8 cellular contexts compared by ENCODE assay signal in the genomic region with DNA sequence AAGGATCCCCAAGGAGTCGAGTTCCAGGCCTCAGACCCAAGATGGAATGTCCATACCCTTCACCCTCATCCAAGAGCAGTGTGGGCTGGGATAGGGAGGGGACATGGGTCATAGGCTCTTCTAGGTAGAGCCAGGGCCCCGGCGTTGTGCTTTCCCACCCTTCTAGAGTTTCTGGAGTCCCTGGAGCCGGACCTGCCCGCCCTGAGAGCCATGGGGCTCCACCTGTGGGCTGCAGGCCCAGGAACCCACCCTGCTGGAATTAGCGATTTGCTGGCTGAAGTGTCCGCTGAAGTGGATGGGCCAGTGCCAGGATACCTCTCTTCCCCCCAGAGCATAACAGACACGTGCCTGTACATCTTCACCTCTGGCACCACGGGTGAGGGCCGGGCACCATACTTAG. TPM values are rescaled to one million over a fixed set of nuclear protein-coding genes. Genes with fewer than 3 reads are reported as not detected.
A peak's percentile ranks its signal among the peaks of the same experiment; 100 is the strongest.
DNase-seq lines count a peak whose midpoint lies in the region; ATAC-seq and TF ChIP-seq lines count a peak whose summit lies in the region.

No MANE protein-coding gene starts in this region.

- intact Hi-C loops in MCF 10A (cut with micrococcal nuclease) (loop anchor here (1.0 kb wide), 1 partner anchor 210 kb away; the partner anchor contains the start of gene RAB13), upper lobe of right lung (cut with DNase I) (no loop called here)

- H3K4me3 ChIP-seq in upper lobe of right lung, result peak overlapping the region; percentile 92

- no peak for TF ChIP-seq CTCF in MCF 10A (IDR thresholded peaks at IDR 0.05; ENCODE audit: unreplicated experiment)
- TF ChIP-seq CTCF in upper lobe of right lung (IDR thresholded peaks at IDR 0.05), result no peak

- no peaks in the 10 kb centered on the region for H3K36me3 Mint-ChIP-seq in activated naive CD4-positive, alpha-beta T cell treated with anti-CD3 and anti-CD28 coated beads, Interleukin-2, amount 50 U/mL, for 24 hours
- H3K36me3 Mint-ChIP-seq in MCF 10A (ENCODE audit: insufficient read depth, unreplicated experiment) (peaks cover 23% of the 10 kb centered on the region), memory B cell (peaks cover 4% of the 10 kb centered on the region)

- H3K27ac ChIP-seq in upper lobe of right lung, result peak overlapping the region; percentile 93

- H3K27me3 ChIP-seq in upper lobe of right lung, result no peaks in the 10 kb centered on the region

- H3K4me1 Mint-ChIP-seq in activated naive CD4-positive, alpha-beta T cell treated with anti-CD3 and anti-CD28 coated beads, Interleukin-2, amount 50 U/mL, for 24 hours, result peaks cover 20% of the 10 kb centered on the region
- H3K4me1 Mint-ChIP-seq in MCF 10A (ENCODE audit: insufficient read depth, unreplicated experiment) (peaks cover 36% of the 10 kb centered on the region), memory B cell (peaks cover 15% of the 10 kb centered on the region)

- peaks cover 20% of the 10 kb centered on the region for H3K36me3 ChIP-seq in upper lobe of right lung

- CTCF ChIA-PET in MCF 10A (lab: Yijun Ruan, JAX), result interaction anchor here (0.9 to 1.7 kb wide), 5 partner anchors 20 to 210 kb away, joined by 4 to 6 read pairs (median 5); partner anchors contain the start of gene RAB13

- no peak for DNase-seq in activated naive CD4-positive, alpha-beta T cell treated with anti-CD3 and anti-CD28 coated beads, Interleukin-2, amount 50 U/mL, for 16 hours
- DNase-seq in MCF 10A (ENCODE audit: unreplicated experiment) (no peak), memory B cell (ENCODE audit: low spot score in 2 of 2) (no peak), upper lobe of right lung (no peak), NCI-H2081 treated with DMSO at 0.1 percent for 48 hours (lab: John Stamatoyannopoulos, UW) (no peak)
- DNase-seq in stimulated activated CD4-positive, alpha-beta T cell treated with anti-CD3 and anti-CD28 coated beads, Interleukin-12 subunit alpha, Interleukin-12 subunit beta, amount 100 ng/mL, for 4 hours, result no peak

- no peak overlapping the region for H3K27ac Mint-ChIP-seq in activated naive CD4-positive, alpha-beta T cell treated with anti-CD3 and anti-CD28 coated beads, Interleukin-2, amount 50 U/mL, for 24 hours
- H3K27ac Mint-ChIP-seq in MCF 10A (ENCODE audit: low read depth, unreplicated experiment) (no peak overlapping the region), memory B cell (no peak overlapping the region)

- POLR2A ChIA-PET in MCF 10A (lab: Yijun Ruan, JAX), result interaction anchor here (0.7 to 3.2 kb wide), 21 partner anchors 9 to 268 kb away, joined by 3 to 26 read pairs (median 5); partner anchors contain the start of genes CREB3L4, DENND4B, ILF2 and INTS3

- ATAC-seq in memory B cell (ENCODE audit: low read depth) (no peak), upper lobe of right lung (no peak), HG03025 (IDR thresholded peaks at IDR 0.05; ENCODE audit: low FRiP score, unreplicated experiment) (no peak)

- H3K27me3 Mint-ChIP-seq in activated naive CD4-positive, alpha-beta T cell treated with anti-CD3 and anti-CD28 coated beads, Interleukin-2, amount 50 U/mL, for 24 hours, result no peaks in the 10 kb centered on the region
- H3K27me3 Mint-ChIP-seq in MCF 10A (ENCODE audit: insufficient read depth, unreplicated experiment), result no peaks in the 10 kb centered on the region
- no peaks in the 10 kb centered on the region for H3K27me3 Mint-ChIP-seq in memory B cell

- H3K4me3 Mint-ChIP-seq in activated naive CD4-positive, alpha-beta T cell treated with anti-CD3 and anti-CD28 coated beads, Interleukin-2, amount 50 U/mL, for 24 hours, result peak overlapping the region; percentile 55
- H3K4me3 Mint-ChIP-seq in MCF 10A (ENCODE audit: unreplicated experiment), result peak overlapping the region; percentile 70
- H3K4me3 Mint-ChIP-seq in memory B cell, result peak overlapping the region; percentile 87

- peaks cover 58% of the 10 kb centered on the region for H3K4me1 ChIP-seq in upper lobe of right lung

- H3K9me3 ChIP-seq in upper lobe of right lung, result no peaks in the 10 kb centered on the region

- BruUV-seq in MCF 10A (replicated peaks; lab: Mats Ljungman, UMichigan), result no TSS peak

- H3K9me3 Mint-ChIP-seq in activated naive CD4-positive, alpha-beta T cell treated with anti-CD3 and anti-CD28 coated beads, Interleukin-2, amount 50 U/mL, for 24 hours, result no peaks in the 10 kb centered on the region
- H3K9me3 Mint-ChIP-seq in MCF 10A (ENCODE audit: unreplicated experiment), result no peaks in the 10 kb centered on the region
- no peaks in the 10 kb centered on the region for H3K9me3 Mint-ChIP-seq in memory B cell

RNA-seq across cellular contexts. Expression of gene SLC27A3, which starts 1.1 kb away (rescaled TPM):
- total RNA-seq in MCF 10A (2022) (11.1 and 12.8 TPM in 2 replicates), upper lobe of right lung (105 TPM)

RNA-seq across cellular contexts. Expression of gene INTS3, which starts 48.5 kb away (rescaled TPM):
- 68.7 and 88.3 TPM in 2 replicates for total RNA-seq in MCF 10A (2022)
- 72.3 TPM for total RNA-seq in upper lobe of right lung
